8 cellular contexts compared by ENCODE assay signal in genomic region chr11:11978792-11979486, GRCh38. TPM values are rescaled to one million over a fixed set of nuclear protein-coding genes. Genes with fewer than 3 reads are reported as not detected.
DNase-seq lines count a peak whose midpoint lies in the region; ATAC-seq lines count a peak whose summit lies in the region.

No MANE protein-coding gene starts in this region.

- H3K4me3 ChIP-seq in SK-N-MC: peak overlapping the region; percentile 40

- no peaks in the 10 kb centered on the region for H3K9me3 ChIP-seq in SK-N-MC (ENCODE audit: low read depth, low read length)

- DNase-seq in ELR (ENCODE audit: low read depth) (peak; percentile 78), SK-N-MC (ENCODE audit: low read depth, low spot score) (no peak), glomerular visceral epithelial cell (ENCODE audit: extremely low spot score) (peak; percentile 50), renal cortical epithelial cell (ENCODE audit: low read depth) (peak; percentile 42), ureter (ENCODE audit: low spot score) (no peak), SIG-M5 treated with dmso at 0.1 percent for 504 hours (lab: John Stamatoyannopoulos, UW; ENCODE audit: unreplicated experiment) (no peak)

- peak overlapping the region; percentile 84 for H3K27ac ChIP-seq in SK-N-MC

- H3K9ac ChIP-seq in SK-N-MC (ENCODE audit: insufficient read length): no peak overlapping the region

- ATAC-seq in GM19395 (IDR thresholded peaks at IDR 0.05; ENCODE audit: unreplicated experiment): no peak
- ATAC-seq in GM21529 (IDR thresholded peaks at IDR 0.05; ENCODE audit: unreplicated experiment): no peak

- no peaks in the 10 kb centered on the region for H3K36me3 ChIP-seq in SK-N-MC (ENCODE audit: insufficient read depth, low read length)

RNA-seq across cellular contexts. Expression of gene DKK3, which starts 29.5 kb away (rescaled TPM):
- 150 and 274 TPM in 2 replicates for total RNA-seq in renal cortical epithelial cell
- 74.6 TPM for total RNA-seq in ureter

Comparison
In these comparisons a context has a peak if more than half of its experiments do, and no peak if none do; other contexts are left out.
1. DNase-seq: peak in ELR (single experiment), glomerular visceral epithelial cell (single experiment) and renal cortical epithelial cell (single experiment); none in SK-N-MC (single experiment), ureter (single experiment) and SIG-M5 treated with dmso at 0.1 percent for 504 hours (single experiment).